In genomic region chr13:74243637-74244526, GRCh38 we compare ENCODE assay signal across 13 cellular contexts.
DNase-seq lines count a peak whose midpoint lies in the region; ATAC-seq and TF ChIP-seq lines count a peak whose summit lies in the region.
"Had no signal": no experiment of that assay in that cellular context is flagged by ENCODE, and none has a peak within 500 bp of the region (broad histone marks: within the 10 kb centered on the region; RNA-seq: fewer than 3 reads in every experiment).

No MANE protein-coding gene starts in this region.

- TF ChIP-seq POLR2A in upper lobe of left lung (IDR thresholded peaks at IDR 0.05): no peak

- peak in 2 of 3 donors; percentile 71 to 73 for DNase-seq in CD4-positive, CD25-positive, alpha-beta regulatory T cell
- DNase-seq in HS-5 (ENCODE audit: low read depth): peak; percentile 71
- DNase-seq in amniotic epithelial cell (ENCODE audit: low read depth): peak; percentile 54
- peak; percentile 7 for DNase-seq in kidney glomerular epithelial cell (lab: John Stamatoyannopoulos, UW)
- no peak for DNase-seq in Right ventricle myocardium inferior (ENCODE audit: missing footprints)
- no peak for DNase-seq in upper lobe of left lung
- no peak for DNase-seq in NCI-H1417 treated with DMSO at 0.1 percent for 48 hours (lab: John Stamatoyannopoulos, UW)
- no peak for DNase-seq in activated gamma-delta T cell treated with Interleukin-2 at 50 U/mL for 16 hours
- DNase-seq: MM.1S; NCI-H748 treated with DMSO at 0.1 percent for 48 hours; ovary; stimulated activated CD4-positive, alpha-beta T cell treated with anti-CD3 and anti-CD28 coated beads, Interleukin-4, amount 100 ng/mL, for 4 hours had no signal

- peaks cover 63% of the 10 kb centered on the region for H3K4me1 ChIP-seq in CD4-positive, CD25-positive, alpha-beta regulatory T cell (ENCODE audit: control insufficient read depth, insufficient read depth, low read length, poor library complexity, severe bottlenecking)
- no peaks in the 10 kb centered on the region for H3K4me1 ChIP-seq in upper lobe of left lung

- 82 to 83% methylated on average over 5 of the region's 5 CpGs for WGBS in upper lobe of left lung, 2 donors

- intact Hi-C loops in Right ventricle myocardium inferior (cut with DNase I): no loop called here

- H3K4me3 ChIP-seq in CD4-positive, CD25-positive, alpha-beta regulatory T cell (ENCODE audit: low read depth, low read length): peak overlapping the region; percentile 81
- no peak overlapping the region for H3K4me3 ChIP-seq in upper lobe of left lung
- H3K4me3 ChIP-seq: ovary, thoracic aorta had no signal

- no peaks in the 10 kb centered on the region for H3K9me3 ChIP-seq in CD4-positive, CD25-positive, alpha-beta regulatory T cell (ENCODE audit: control insufficient read depth in 2 of 2, low read length in 2 of 2)
- no peaks in the 10 kb centered on the region for H3K9me3 ChIP-seq in upper lobe of left lung
- H3K9me3 ChIP-seq: ovary, thoracic aorta had no signal

- H3K27me3 ChIP-seq in CD4-positive, CD25-positive, alpha-beta regulatory T cell (ENCODE audit: control insufficient read depth, insufficient read depth, low read length): no peaks in the 10 kb centered on the region
- no peaks in the 10 kb centered on the region for H3K27me3 ChIP-seq in upper lobe of left lung
- H3K27me3 ChIP-seq: ovary had no signal

- ATAC-seq in CD4-positive, CD25-positive, alpha-beta regulatory T cell (ENCODE audit: low read depth in 2 of 2): peak; percentile 79 to 84
- ATAC-seq in Right ventricle myocardium inferior (no peak), upper lobe of left lung (ENCODE audit: low FRiP score in 2 of 2) (no peak)

- no peak for TF ChIP-seq CTCF in upper lobe of left lung (IDR thresholded peaks at IDR 0.05)

- peaks cover 26% of the 10 kb centered on the region for H3K36me3 Mint-ChIP-seq in CD4-positive, CD25-positive, alpha-beta regulatory T cell

- H3K27ac ChIP-seq in CD4-positive, CD25-positive, alpha-beta regulatory T cell (ENCODE audit: insufficient read depth, low read length, poor library complexity, severe bottlenecking): peak overlapping the region; percentile 72
- no peak overlapping the region for H3K27ac ChIP-seq in upper lobe of left lung
- H3K27ac ChIP-seq: ovary, thoracic aorta had no signal

- TF ChIP-seq EP300 in upper lobe of left lung (IDR thresholded peaks at IDR 0.05): no peak

- peaks cover 3% of the 10 kb centered on the region for H3K36me3 ChIP-seq in CD4-positive, CD25-positive, alpha-beta regulatory T cell (ENCODE audit: control insufficient read depth, insufficient read depth, low read length)
- no peaks in the 10 kb centered on the region for H3K36me3 ChIP-seq in upper lobe of left lung
- H3K36me3 ChIP-seq: ovary, thoracic aorta had no signal

- H3K27ac Mint-ChIP-seq in CD4-positive, CD25-positive, alpha-beta regulatory T cell: peak overlapping the region; percentile 93 to 97 (median 95)

- peak overlapping the region; percentile 72 to 93 (median 80) for H3K4me3 Mint-ChIP-seq in CD4-positive, CD25-positive, alpha-beta regulatory T cell

- H3K9me3 Mint-ChIP-seq in CD4-positive, CD25-positive, alpha-beta regulatory T cell: peaks cover 0 to 8% (median 4%) of the 10 kb centered on the region in 7 donors

- H3K27me3 Mint-ChIP-seq in CD4-positive, CD25-positive, alpha-beta regulatory T cell: no peaks in the 10 kb centered on the region

- peaks cover 50 to 76% (median 61%) of the 10 kb centered on the region in 4 donors for H3K4me1 Mint-ChIP-seq in CD4-positive, CD25-positive, alpha-beta regulatory T cell

Comparison
In these comparisons a context has a peak if more than half of its experiments do, and no peak if none do; other contexts are left out.
1. ATAC-seq: peak in CD4-positive, CD25-positive, alpha-beta regulatory T cell (2 of 2); none in Right ventricle myocardium inferior (single experiment) and upper lobe of left lung (0 of 2).
2. DNase-seq: peak in CD4-positive, CD25-positive, alpha-beta regulatory T cell (2 of 3), HS-5 (single experiment), amniotic epithelial cell (single experiment) and kidney glomerular epithelial cell (single experiment); none in Right ventricle myocardium inferior (single experiment), upper lobe of left lung (0 of 2), NCI-H1417 treated with DMSO at 0.1 percent for 48 hours (single experiment) and activated gamma-delta T cell treated with Interleukin-2 at 50 U/mL for 16 hours (single experiment).